In the genomic region with DNA sequence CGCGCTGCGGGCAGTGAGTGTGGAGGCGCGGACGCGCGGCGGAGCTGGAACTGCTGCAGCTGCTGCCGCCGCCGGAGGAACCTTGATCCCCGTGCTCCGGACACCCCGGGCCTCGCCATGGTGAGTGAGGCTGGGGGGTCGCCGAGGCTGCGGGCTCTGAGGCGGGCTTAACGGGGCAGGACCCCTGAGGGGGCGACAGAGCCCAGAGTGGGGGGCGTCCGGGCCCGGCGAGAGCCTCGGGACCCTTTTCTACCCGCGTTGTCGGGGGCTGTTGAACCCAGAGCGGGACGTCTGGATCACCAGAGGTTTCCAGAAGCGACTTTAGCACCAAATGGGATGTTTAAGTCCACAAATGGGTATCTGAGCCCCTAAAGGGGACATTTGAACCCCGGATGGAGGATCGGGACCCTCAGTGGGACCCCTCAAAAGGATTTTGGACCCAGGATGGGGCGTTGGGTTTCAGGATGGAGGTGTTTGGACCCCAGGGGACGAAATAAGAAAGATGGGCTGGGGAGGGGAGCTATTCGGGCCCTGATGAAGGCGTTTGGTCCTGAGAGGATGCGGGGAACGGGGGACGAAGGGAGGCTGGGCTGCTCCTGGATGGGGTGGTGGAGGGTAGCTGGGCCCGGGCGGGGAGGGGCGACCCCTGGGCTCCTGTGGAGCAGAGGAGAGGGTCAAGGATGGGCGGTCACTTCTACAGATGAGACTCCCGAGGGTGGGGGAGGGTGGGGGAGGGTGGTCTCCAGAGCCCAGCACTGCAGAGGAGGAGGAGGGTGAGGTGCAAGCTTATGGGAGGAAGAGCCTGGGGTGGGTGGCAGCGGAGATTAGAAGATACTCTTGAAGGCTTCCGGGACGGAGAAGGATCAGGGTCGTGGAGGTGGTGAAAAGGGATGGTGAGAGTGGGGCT, we compare ENCODE assay signal across 1 cellular context.
TF ChIP-seq lines count a peak whose summit lies in the region.

Gene CALM3 (plus strand): TSS at position 13 of the 907 bp plus-strand sequence. CDS start 105 bp downstream, at position 118.

TF ChIP-seq in HCT116, 20 proteins besides CTCF, POLR2A, EP300 and RAD21 (continued from another document):
- TF ChIP-seq, protein P1, sequence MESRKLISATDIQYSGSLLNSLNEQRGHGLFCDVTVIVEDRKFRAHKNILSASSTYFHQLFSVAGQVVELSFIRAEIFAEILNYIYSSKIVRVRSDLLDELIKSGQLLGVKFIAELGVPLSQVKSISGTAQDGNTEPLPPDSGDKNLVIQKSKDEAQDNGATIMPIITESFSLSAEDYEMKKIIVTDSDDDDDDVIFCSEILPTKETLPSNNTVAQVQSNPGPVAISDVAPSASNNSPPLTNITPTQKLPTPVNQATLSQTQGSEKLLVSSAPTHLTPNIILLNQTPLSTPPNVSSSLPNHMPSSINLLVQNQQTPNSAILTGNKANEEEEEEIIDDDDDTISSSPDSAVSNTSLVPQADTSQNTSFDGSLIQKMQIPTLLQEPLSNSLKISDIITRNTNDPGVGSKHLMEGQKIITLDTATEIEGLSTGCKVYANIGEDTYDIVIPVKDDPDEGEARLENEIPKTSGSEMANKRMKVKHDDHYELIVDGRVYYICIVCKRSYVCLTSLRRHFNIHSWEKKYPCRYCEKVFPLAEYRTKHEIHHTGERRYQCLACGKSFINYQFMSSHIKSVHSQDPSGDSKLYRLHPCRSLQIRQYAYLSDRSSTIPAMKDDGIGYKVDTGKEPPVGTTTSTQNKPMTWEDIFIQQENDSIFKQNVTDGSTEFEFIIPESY (IDR thresholded peaks at IDR 0.05; ENCODE audit: extremely low read depth, insufficient replicate concordance, low read length): no peak
- TF ChIP-seq SIN3A (IDR thresholded peaks at IDR 0.05; ENCODE audit: low read depth) (peak; percentile 56; the same call in 1 of the 2 replicates), CEBPB (IDR thresholded peaks at IDR 0.05; ENCODE audit: low read depth) (no peak), EZH2 (IDR thresholded peaks at IDR 0.05) (no peak), ZFX (IDR thresholded peaks at IDR 0.05) (peak; percentile 12; the same call in 1 of the 2 replicates)
- TF ChIP-seq, protein P2, sequence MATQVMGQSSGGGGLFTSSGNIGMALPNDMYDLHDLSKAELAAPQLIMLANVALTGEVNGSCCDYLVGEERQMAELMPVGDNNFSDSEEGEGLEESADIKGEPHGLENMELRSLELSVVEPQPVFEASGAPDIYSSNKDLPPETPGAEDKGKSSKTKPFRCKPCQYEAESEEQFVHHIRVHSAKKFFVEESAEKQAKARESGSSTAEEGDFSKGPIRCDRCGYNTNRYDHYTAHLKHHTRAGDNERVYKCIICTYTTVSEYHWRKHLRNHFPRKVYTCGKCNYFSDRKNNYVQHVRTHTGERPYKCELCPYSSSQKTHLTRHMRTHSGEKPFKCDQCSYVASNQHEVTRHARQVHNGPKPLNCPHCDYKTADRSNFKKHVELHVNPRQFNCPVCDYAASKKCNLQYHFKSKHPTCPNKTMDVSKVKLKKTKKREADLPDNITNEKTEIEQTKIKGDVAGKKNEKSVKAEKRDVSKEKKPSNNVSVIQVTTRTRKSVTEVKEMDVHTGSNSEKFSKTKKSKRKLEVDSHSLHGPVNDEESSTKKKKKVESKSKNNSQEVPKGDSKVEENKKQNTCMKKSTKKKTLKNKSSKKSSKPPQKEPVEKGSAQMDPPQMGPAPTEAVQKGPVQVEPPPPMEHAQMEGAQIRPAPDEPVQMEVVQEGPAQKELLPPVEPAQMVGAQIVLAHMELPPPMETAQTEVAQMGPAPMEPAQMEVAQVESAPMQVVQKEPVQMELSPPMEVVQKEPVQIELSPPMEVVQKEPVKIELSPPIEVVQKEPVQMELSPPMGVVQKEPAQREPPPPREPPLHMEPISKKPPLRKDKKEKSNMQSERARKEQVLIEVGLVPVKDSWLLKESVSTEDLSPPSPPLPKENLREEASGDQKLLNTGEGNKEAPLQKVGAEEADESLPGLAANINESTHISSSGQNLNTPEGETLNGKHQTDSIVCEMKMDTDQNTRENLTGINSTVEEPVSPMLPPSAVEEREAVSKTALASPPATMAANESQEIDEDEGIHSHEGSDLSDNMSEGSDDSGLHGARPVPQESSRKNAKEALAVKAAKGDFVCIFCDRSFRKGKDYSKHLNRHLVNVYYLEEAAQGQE (IDR thresholded peaks at IDR 0.05; ENCODE audit: low read depth): no peak
